Comparison of ENCODE assay signal across 17 cellular contexts in the genomic region with DNA sequence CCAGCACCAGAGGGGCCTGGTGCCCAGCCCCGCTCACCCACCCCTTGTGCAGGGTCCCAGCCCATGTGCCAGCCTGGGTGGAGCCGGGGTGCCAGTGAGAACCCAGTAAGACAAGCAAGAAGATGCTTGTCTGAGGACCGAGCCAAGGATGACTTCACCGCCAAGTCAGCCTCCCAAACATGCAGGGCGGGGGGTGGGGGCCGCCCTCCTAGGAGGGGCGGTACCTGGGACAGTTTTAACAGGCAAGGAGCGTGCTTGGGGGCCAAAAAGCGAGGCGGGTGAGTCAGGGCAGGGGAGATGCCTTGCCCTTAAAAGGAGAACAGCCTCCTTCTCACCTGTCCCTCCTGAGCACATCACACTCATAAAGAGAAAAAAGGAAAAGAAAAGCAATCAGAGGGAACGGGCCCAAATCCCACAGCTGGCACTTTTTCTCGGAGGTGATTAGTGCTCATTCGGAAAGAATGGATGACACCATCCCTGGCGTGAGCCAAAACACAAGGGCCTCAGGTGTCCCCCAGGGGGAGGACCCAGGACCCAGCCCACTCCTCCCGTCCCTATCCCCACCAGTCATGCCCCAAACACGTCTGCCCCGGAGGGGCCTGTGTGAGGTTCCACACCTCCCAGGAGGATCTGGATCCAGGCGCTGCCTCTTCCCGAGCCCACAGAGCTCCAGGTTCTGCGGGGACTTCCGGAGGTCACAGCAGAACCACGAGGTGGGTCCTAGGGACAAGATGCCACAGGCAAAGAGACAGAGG.
DNase-seq lines count a peak whose midpoint lies in the region; ATAC-seq and TF ChIP-seq lines count a peak whose summit lies in the region.
"Had no signal": no experiment of that assay in that cellular context is flagged by ENCODE, and none has a peak within 500 bp of the region (broad histone marks: within the 10 kb centered on the region; RNA-seq: fewer than 3 reads in every experiment).

No MANE protein-coding gene starts in this region.

- no peak for TF ChIP-seq RAD21 in Ishikawa (IDR thresholded peaks at IDR 0.05; ENCODE audit: low read depth)

- no peak overlapping the region for H3K27ac Mint-ChIP-seq in endodermal cell
- H3K27ac Mint-ChIP-seq: CD4-positive, alpha-beta T cell; mesothelial cell of epicardium; progenitor cell of endocrine pancreas had no signal

- no peaks in the 10 kb centered on the region for H3K27me3 ChIP-seq in endodermal cell (ENCODE audit: control insufficient read depth, insufficient read depth, low read length, poor library complexity, severe bottlenecking)
- no peaks in the 10 kb centered on the region for H3K27me3 ChIP-seq in prostate gland (replicated peaks; ENCODE audit: insufficient read depth)

- DNase-seq in ELF-1 (ENCODE audit: low read depth, low spot score), result peak; percentile 54
- peak; percentile 60 for DNase-seq in endodermal cell
- peak; percentile 84 for DNase-seq in prostate gland (ENCODE audit: low spot score)
- DNase-seq in activated naive CD4-positive, alpha-beta T cell treated with anti-CD3 and anti-CD28 coated beads, Interleukin-2, amount 50 U/mL, for 16 hours, result no peak
- DNase-seq in COLO829 (ENCODE audit: low spot score), result no peak
- DNase-seq: activated T-cell treated with anti-CD3 and anti-CD28 coated beads, Interleukin-2, amount 50 U/mL, for 1 hour; anterior cingulate cortex; NCI-H187; stimulated activated CD4-positive, alpha-beta T cell treated with anti-CD3 and anti-CD28 coated beads, Interleukin-4, amount 100 ng/mL, for 1 hour; stimulated activated naive CD4-positive, alpha-beta T cell; WERI-Rb-1 had no signal

- whole genome bisulfite sequencing in endodermal cell (ENCODE audit: insufficient coverage in 1 of 2, insufficient read length in 1 of 2), 2 experiments, result 80 to 90% methylated on average over 4 to 22 of the region's 22 CpGs
- WGBS in prostate gland, result 43% methylated on average over 22 of the region's 22 CpGs

- peak; percentile 57; the same call in 1 of the 2 replicates for TF ChIP-seq EP300 in Ishikawa (IDR thresholded peaks at IDR 0.05; ENCODE audit: borderline replicate concordance)

- no peaks in the 10 kb centered on the region for H3K9me3 Mint-ChIP-seq in endodermal cell
- H3K9me3 Mint-ChIP-seq: CD4-positive, alpha-beta T cell; mesothelial cell of epicardium had no signal

- intact Hi-C loops in prostate gland (cut with DNase I), result no loop called here

- TF ChIP-seq CTCF in endodermal cell (conservative IDR thresholded peaks at IDR 0.05) (no peak), prostate gland (IDR thresholded peaks at IDR 0.05) (no peak)

- H3K4me1 ChIP-seq in endodermal cell (ENCODE audit: control insufficient read depth, insufficient read depth, low read length), result no peaks in the 10 kb centered on the region
- H3K4me1 ChIP-seq in prostate gland (replicated peaks), result peaks cover 6% of the 10 kb centered on the region

- H3K36me3 ChIP-seq in endodermal cell (ENCODE audit: control insufficient read depth, insufficient read depth, low read length) (no peaks in the 10 kb centered on the region), prostate gland (no peaks in the 10 kb centered on the region)
- H3K36me3 ChIP-seq: WERI-Rb-1 had no signal

- H3K27ac ChIP-seq in endodermal cell (ENCODE audit: low read depth, low read length) (no peak overlapping the region), prostate gland (peak overlapping the region; percentile 61 to 72)
- H3K27ac ChIP-seq: WERI-Rb-1 had no signal

- no peaks in the 10 kb centered on the region for H3K27me3 Mint-ChIP-seq in endodermal cell (ENCODE audit: insufficient read depth)
- H3K27me3 Mint-ChIP-seq: CD4-positive, alpha-beta T cell had no signal

- H3K9me3 ChIP-seq in endodermal cell (ENCODE audit: control insufficient read depth, low read length) (no peaks in the 10 kb centered on the region), prostate gland (no peaks in the 10 kb centered on the region)

- no peaks in the 10 kb centered on the region for H3K36me3 Mint-ChIP-seq in endodermal cell (ENCODE audit: low read depth)
- H3K36me3 Mint-ChIP-seq: mesothelial cell of epicardium had no signal

- H3K4me1 Mint-ChIP-seq in endodermal cell, result no peaks in the 10 kb centered on the region

- no peak for ATAC-seq in GM18867 (IDR thresholded peaks at IDR 0.05; ENCODE audit: unreplicated experiment)
- ATAC-seq in HG02642 (IDR thresholded peaks at IDR 0.05; ENCODE audit: poor library complexity, unreplicated experiment), result no peak

- H3K4me3 Mint-ChIP-seq in endodermal cell, result no peak overlapping the region
- H3K4me3 Mint-ChIP-seq: CD4-positive, alpha-beta T cell; mesothelial cell of epicardium had no signal

- TF ChIP-seq POLR2A in prostate gland (IDR thresholded peaks at IDR 0.05), result peak; percentile 32

- no peak overlapping the region for H3K9ac ChIP-seq in endodermal cell (ENCODE audit: extremely low read depth, low read length, poor library complexity, severe bottlenecking)

- H3K4me3 ChIP-seq in endodermal cell (ENCODE audit: low read length) (no peak overlapping the region), prostate gland (no peak overlapping the region)

TF ChIP-seq in Ishikawa, 13 proteins besides CTCF, POLR2A, EP300 and RAD21:
- no peak for TF ChIP-seq CEBPB (IDR thresholded peaks at IDR 0.05)
- TF ChIP-seq, protein P1, sequence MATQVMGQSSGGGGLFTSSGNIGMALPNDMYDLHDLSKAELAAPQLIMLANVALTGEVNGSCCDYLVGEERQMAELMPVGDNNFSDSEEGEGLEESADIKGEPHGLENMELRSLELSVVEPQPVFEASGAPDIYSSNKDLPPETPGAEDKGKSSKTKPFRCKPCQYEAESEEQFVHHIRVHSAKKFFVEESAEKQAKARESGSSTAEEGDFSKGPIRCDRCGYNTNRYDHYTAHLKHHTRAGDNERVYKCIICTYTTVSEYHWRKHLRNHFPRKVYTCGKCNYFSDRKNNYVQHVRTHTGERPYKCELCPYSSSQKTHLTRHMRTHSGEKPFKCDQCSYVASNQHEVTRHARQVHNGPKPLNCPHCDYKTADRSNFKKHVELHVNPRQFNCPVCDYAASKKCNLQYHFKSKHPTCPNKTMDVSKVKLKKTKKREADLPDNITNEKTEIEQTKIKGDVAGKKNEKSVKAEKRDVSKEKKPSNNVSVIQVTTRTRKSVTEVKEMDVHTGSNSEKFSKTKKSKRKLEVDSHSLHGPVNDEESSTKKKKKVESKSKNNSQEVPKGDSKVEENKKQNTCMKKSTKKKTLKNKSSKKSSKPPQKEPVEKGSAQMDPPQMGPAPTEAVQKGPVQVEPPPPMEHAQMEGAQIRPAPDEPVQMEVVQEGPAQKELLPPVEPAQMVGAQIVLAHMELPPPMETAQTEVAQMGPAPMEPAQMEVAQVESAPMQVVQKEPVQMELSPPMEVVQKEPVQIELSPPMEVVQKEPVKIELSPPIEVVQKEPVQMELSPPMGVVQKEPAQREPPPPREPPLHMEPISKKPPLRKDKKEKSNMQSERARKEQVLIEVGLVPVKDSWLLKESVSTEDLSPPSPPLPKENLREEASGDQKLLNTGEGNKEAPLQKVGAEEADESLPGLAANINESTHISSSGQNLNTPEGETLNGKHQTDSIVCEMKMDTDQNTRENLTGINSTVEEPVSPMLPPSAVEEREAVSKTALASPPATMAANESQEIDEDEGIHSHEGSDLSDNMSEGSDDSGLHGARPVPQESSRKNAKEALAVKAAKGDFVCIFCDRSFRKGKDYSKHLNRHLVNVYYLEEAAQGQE (IDR thresholded peaks at IDR 0.05; ENCODE audit: low read depth), result no peak
- no peak for TF ChIP-seq CREB1 (IDR thresholded peaks at IDR 0.05; ENCODE audit: low read depth)
- TF ChIP-seq TCF12 (IDR thresholded peaks at IDR 0.05; ENCODE audit: low read depth), result peak; percentile 62
- peak; percentile 59; the same call in 1 of the 2 replicates for TF ChIP-seq TEAD4 (IDR thresholded peaks at IDR 0.05)
- TF ChIP-seq ZBTB7A (IDR thresholded peaks at IDR 0.05; ENCODE audit: low read depth), result no peak; the same call in 1 of the 2 replicates
- TF ChIP-seq FOXM1 (IDR thresholded peaks at IDR 0.05; ENCODE audit: borderline replicate concordance, low read depth), result peak; percentile 14; the same call in 1 of the 2 replicates
- no peak for TF ChIP-seq TAF1 (IDR thresholded peaks at IDR 0.05; ENCODE audit: low read depth)
- TF ChIP-seq NFIC (IDR thresholded peaks at IDR 0.05), result peak; percentile 52
- TF ChIP-seq, protein P2, sequence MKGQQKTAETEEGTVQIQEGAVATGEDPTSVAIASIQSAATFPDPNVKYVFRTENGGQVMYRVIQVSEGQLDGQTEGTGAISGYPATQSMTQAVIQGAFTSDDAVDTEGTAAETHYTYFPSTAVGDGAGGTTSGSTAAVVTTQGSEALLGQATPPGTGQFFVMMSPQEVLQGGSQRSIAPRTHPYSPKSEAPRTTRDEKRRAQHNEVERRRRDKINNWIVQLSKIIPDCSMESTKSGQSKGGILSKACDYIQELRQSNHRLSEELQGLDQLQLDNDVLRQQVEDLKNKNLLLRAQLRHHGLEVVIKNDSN (IDR thresholded peaks at IDR 0.05), result no peak
- TF ChIP-seq, protein P3, sequence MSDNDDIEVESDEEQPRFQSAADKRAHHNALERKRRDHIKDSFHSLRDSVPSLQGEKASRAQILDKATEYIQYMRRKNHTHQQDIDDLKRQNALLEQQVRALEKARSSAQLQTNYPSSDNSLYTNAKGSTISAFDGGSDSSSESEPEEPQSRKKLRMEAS (IDR thresholded peaks at IDR 0.05), result no peak
- no peak for TF ChIP-seq YY1 (IDR thresholded peaks at IDR 0.05; ENCODE audit: low read depth)
- no peak for TF ChIP-seq EGR1 (IDR thresholded peaks at IDR 0.05)

Comparison
In these comparisons a context has a peak if more than half of its experiments do, and no peak if none do; other contexts are left out.
1. DNase-seq: peak in ELF-1 (single experiment), endodermal cell (single experiment) and prostate gland (single experiment); none in activated naive CD4-positive, alpha-beta T cell treated with anti-CD3 and anti-CD28 coated beads, Interleukin-2, amount 50 U/mL, for 16 hours (single experiment) and COLO829 (single experiment).